14 cellular contexts compared by ENCODE assay signal in genomic region chr22:50171965-50172421, GRCh38. TPM values are rescaled to one million over a fixed set of nuclear protein-coding genes. Genes with fewer than 3 reads are reported as not detected.
A peak's percentile ranks its signal among the peaks of the same experiment; 100 is the strongest.
DNase-seq lines count a peak whose midpoint lies in the region; ATAC-seq lines count a peak whose summit lies in the region.
"Had no signal": no experiment of that assay in that cellular context is flagged by ENCODE, and none has a peak within 500 bp of the region (broad histone marks: within the 10 kb centered on the region; RNA-seq: fewer than 3 reads in every experiment).

No MANE protein-coding gene starts in this region.

- peak overlapping the region; percentile 20 for H3K4me3 Mint-ChIP-seq in stimulated activated naive CD8-positive, alpha-beta T cell treated with anti-CD3 and anti-CD28 coated beads, Interleukin-15, Interleukin-2, amounts not matched to agents 100 ng/mL and 50 ng/mL, for 24 hours
- peak overlapping the region; percentile 55 for H3K4me3 Mint-ChIP-seq in activated T-helper 2 cell treated with anti-CD3 and anti-CD28 coated beads, Interferon-gamma antibody, Interleukin-2, Interleukin-4, amounts not matched to agents 10 μg/mL and 5 μg/mL and 100 μg/mL, durations not matched to agents 14 hours and 24 hours and 36 hours (ENCODE audit: low read depth)
- H3K4me3 Mint-ChIP-seq in naive thymus-derived CD4-positive, alpha-beta T cell, result peak overlapping the region in 8 of 10 donors; percentile 17 to 83 (median 38)

- CTCF ChIA-PET in naive thymus-derived CD4-positive, alpha-beta T cell (lab: Charles Lee), result no interaction called here

- peaks cover 9% of the 10 kb centered on the region for H3K4me1 Mint-ChIP-seq in stimulated activated naive CD8-positive, alpha-beta T cell treated with anti-CD3 and anti-CD28 coated beads, Interleukin-15, Interleukin-2, amounts not matched to agents 100 ng/mL and 50 ng/mL, for 24 hours (ENCODE audit: low read depth)
- peaks cover 12% of the 10 kb centered on the region for H3K4me1 Mint-ChIP-seq in activated T-helper 2 cell treated with anti-CD3 and anti-CD28 coated beads, Interferon-gamma antibody, Interleukin-2, Interleukin-4, amounts not matched to agents 10 μg/mL and 5 μg/mL and 100 μg/mL, durations not matched to agents 14 hours and 24 hours and 36 hours (ENCODE audit: low read depth)
- peaks cover 0 to 6% (median 2%) of the 10 kb centered on the region in 7 donors for H3K4me1 Mint-ChIP-seq in naive thymus-derived CD4-positive, alpha-beta T cell

- no peaks in the 10 kb centered on the region for H3K36me3 ChIP-seq in naive thymus-derived CD4-positive, alpha-beta T cell (ENCODE audit: control insufficient read depth in 2 of 3, insufficient read depth in 3 of 3, low read length in 3 of 3)

- ATAC-seq in stimulated activated naive CD8-positive, alpha-beta T cell treated with anti-CD3 and anti-CD28 coated beads, Interleukin-15, Interleukin-2, amounts not matched to agents 100 U/mL and 50 U/mL, for 24 hours, result no peak
- no peak for ATAC-seq in naive thymus-derived CD4-positive, alpha-beta T cell
- ATAC-seq in HG03469 (IDR thresholded peaks at IDR 0.05; ENCODE audit: unreplicated experiment), result no peak
- ATAC-seq: Panc1 had no signal

- POLR2A ChIA-PET in naive thymus-derived CD4-positive, alpha-beta T cell (lab: Charles Lee), result no interaction called here

- no peak for DNase-seq in stimulated activated naive CD8-positive, alpha-beta T cell treated with anti-CD3 and anti-CD28 coated beads, Interleukin-15, Interleukin-2, amounts not matched to agents 100 U/mL and 50 U/mL, for 24 hours
- no peak for DNase-seq in activated T-helper 2 cell treated with anti-CD3 and anti-CD28 coated beads, Interferon-gamma antibody, Interleukin-2, Interleukin-4, amounts not matched to agents 10 μg/mL and 5 μg/mL and 100 μg/mL, durations not matched to agents 14 hours and 24 hours and 36 hours (ENCODE audit: low spot score)
- no peak for DNase-seq in naive thymus-derived CD4-positive, alpha-beta T cell
- DNase-seq in HPDE6-E6E7 (ENCODE audit: extremely low spot score) (no peak), NCI-H1092 treated with DMSO at 0.1 percent for 48 hours (lab: John Stamatoyannopoulos, UW) (no peak), cerebellar cortex (ENCODE audit: low spot score) (no peak)
- DNase-seq: activated gamma-delta T cell, foreskin fibroblast, NCI-H1694 treated with DMSO at 0.1 percent for 48 hours, NCI-H524 had no signal

- no peak overlapping the region for H3K27ac Mint-ChIP-seq in stimulated activated naive CD8-positive, alpha-beta T cell treated with anti-CD3 and anti-CD28 coated beads, Interleukin-15, Interleukin-2, amounts not matched to agents 100 ng/mL and 50 ng/mL, for 24 hours
- H3K27ac Mint-ChIP-seq in activated T-helper 2 cell treated with anti-CD3 and anti-CD28 coated beads, Interferon-gamma antibody, Interleukin-2, Interleukin-4, amounts not matched to agents 10 μg/mL and 5 μg/mL and 100 μg/mL, durations not matched to agents 14 hours and 24 hours and 36 hours, result no peak overlapping the region
- H3K27ac Mint-ChIP-seq in naive thymus-derived CD4-positive, alpha-beta T cell, result peak overlapping the region in 1 of 9 donors; percentile 38
- H3K27ac Mint-ChIP-seq: memory B cell had no signal

- no peaks in the 10 kb centered on the region for H3K4me1 ChIP-seq in naive thymus-derived CD4-positive, alpha-beta T cell (ENCODE audit: control insufficient read depth in 2 of 2, insufficient read depth in 2 of 2, low read length in 2 of 2)

- H3K27me3 ChIP-seq in naive thymus-derived CD4-positive, alpha-beta T cell (ENCODE audit: control insufficient read depth in 2 of 2, insufficient read depth in 2 of 2, low read length in 2 of 2), result peaks cover 0 to 4% of the 10 kb centered on the region in 2 donors

- peaks cover 29% of the 10 kb centered on the region for H3K27me3 Mint-ChIP-seq in stimulated activated naive CD8-positive, alpha-beta T cell treated with anti-CD3 and anti-CD28 coated beads, Interleukin-15, Interleukin-2, amounts not matched to agents 100 ng/mL and 50 ng/mL, for 24 hours
- H3K27me3 Mint-ChIP-seq in activated T-helper 2 cell treated with anti-CD3 and anti-CD28 coated beads, Interferon-gamma antibody, Interleukin-2, Interleukin-4, amounts not matched to agents 10 μg/mL and 5 μg/mL and 100 μg/mL, durations not matched to agents 14 hours and 24 hours and 36 hours (ENCODE audit: low read depth), result peaks cover 26% of the 10 kb centered on the region
- peaks cover 20 to 47% (median 32%) of the 10 kb centered on the region in 5 donors for H3K27me3 Mint-ChIP-seq in naive thymus-derived CD4-positive, alpha-beta T cell

- no peaks in the 10 kb centered on the region for H3K36me3 Mint-ChIP-seq in stimulated activated naive CD8-positive, alpha-beta T cell treated with anti-CD3 and anti-CD28 coated beads, Interleukin-15, Interleukin-2, amounts not matched to agents 100 ng/mL and 50 ng/mL, for 24 hours (ENCODE audit: low read depth)
- H3K36me3 Mint-ChIP-seq in activated T-helper 2 cell treated with anti-CD3 and anti-CD28 coated beads, Interferon-gamma antibody, Interleukin-2, Interleukin-4, amounts not matched to agents 10 μg/mL and 5 μg/mL and 100 μg/mL, durations not matched to agents 14 hours and 24 hours and 36 hours (ENCODE audit: low read depth), result no peaks in the 10 kb centered on the region
- no peaks in the 10 kb centered on the region for H3K36me3 Mint-ChIP-seq in naive thymus-derived CD4-positive, alpha-beta T cell
- H3K36me3 Mint-ChIP-seq: memory B cell had no signal

- no peak overlapping the region for H3K27ac ChIP-seq in naive thymus-derived CD4-positive, alpha-beta T cell (ENCODE audit: low read depth, low read length)

- intact Hi-C loops in activated T-helper 2 cell treated with anti-CD3 and anti-CD28 coated beads, Interferon-gamma antibody, Interleukin-2, Interleukin-4, amounts not matched to agents 10 μg/mL and 5 μg/mL and 100 μg/mL, durations not matched to agents 14 hours and 24 hours and 36 hours (cut with micrococcal nuclease), result no loop called here
- intact Hi-C loops in naive thymus-derived CD4-positive, alpha-beta T cell (cut with micrococcal nuclease), result loop anchor here (2.0 to 10.0 kb wide), 2 partner anchors 19 to 177 kb away; no protein-coding TSS in a partner anchor

- H3K9me3 Mint-ChIP-seq in stimulated activated naive CD8-positive, alpha-beta T cell treated with anti-CD3 and anti-CD28 coated beads, Interleukin-15, Interleukin-2, amounts not matched to agents 100 ng/mL and 50 ng/mL, for 24 hours, result no peaks in the 10 kb centered on the region
- H3K9me3 Mint-ChIP-seq in activated T-helper 2 cell treated with anti-CD3 and anti-CD28 coated beads, Interferon-gamma antibody, Interleukin-2, Interleukin-4, amounts not matched to agents 10 μg/mL and 5 μg/mL and 100 μg/mL, durations not matched to agents 14 hours and 24 hours and 36 hours, result no peaks in the 10 kb centered on the region
- no peaks in the 10 kb centered on the region for H3K9me3 Mint-ChIP-seq in naive thymus-derived CD4-positive, alpha-beta T cell
- H3K9me3 Mint-ChIP-seq: memory B cell had no signal

- no peaks in the 10 kb centered on the region for H3K9me3 ChIP-seq in naive thymus-derived CD4-positive, alpha-beta T cell (ENCODE audit: control insufficient read depth in 2 of 3, low read length in 3 of 3)

- no peak overlapping the region for H3K4me3 ChIP-seq in naive thymus-derived CD4-positive, alpha-beta T cell (ENCODE audit: low read length)

RNA-seq across cellular contexts. Expression of gene PANX2, which starts 1.5 kb away (rescaled TPM):
- total RNA-seq in activated T-helper 2 cell treated with anti-CD3 and anti-CD28 coated beads, Interferon-gamma antibody, Interleukin-2, Interleukin-4, amounts not matched to agents 10 μg/mL and 5 μg/mL and 100 μg/mL, durations not matched to agents 14 hours and 24 hours and 36 hours, result 2.4 and 2.8 TPM in 2 replicates
- 1 to 10 TPM in 1 of 5 experiments, under 1 TPM in 2, not detected in 2; 0.27 to 2.0 (median 0.66) TPM for total RNA-seq in naive thymus-derived CD4-positive, alpha-beta T cell
- not detected for polyA plus RNA-seq in naive thymus-derived CD4-positive, alpha-beta T cell

RNA-seq across cellular contexts. Expression of gene TRABD, which starts 13.7 kb away (rescaled TPM):
- total RNA-seq in activated T-helper 2 cell treated with anti-CD3 and anti-CD28 coated beads, Interferon-gamma antibody, Interleukin-2, Interleukin-4, amounts not matched to agents 10 μg/mL and 5 μg/mL and 100 μg/mL, durations not matched to agents 14 hours and 24 hours and 36 hours, result 104 and 109 TPM in 2 replicates
- total RNA-seq in naive thymus-derived CD4-positive, alpha-beta T cell, result 100 to 1,000 TPM; 106 to 157 (median 124) TPM
- 10 to 100 TPM; 29.4 to 50.0 TPM for polyA plus RNA-seq in naive thymus-derived CD4-positive, alpha-beta T cell

RNA-seq across cellular contexts. Expression of gene SELENOO, which starts 28.8 kb away (rescaled TPM):
- total RNA-seq in activated T-helper 2 cell treated with anti-CD3 and anti-CD28 coated beads, Interferon-gamma antibody, Interleukin-2, Interleukin-4, amounts not matched to agents 10 μg/mL and 5 μg/mL and 100 μg/mL, durations not matched to agents 14 hours and 24 hours and 36 hours, result 26.3 and 26.4 TPM in 2 replicates
- total RNA-seq in naive thymus-derived CD4-positive, alpha-beta T cell, result 10 to 100 TPM; 26.7 to 36.6 (median 32.4) TPM
- polyA plus RNA-seq in naive thymus-derived CD4-positive, alpha-beta T cell, result 1 to 10 TPM; 3.4 to 5.9 TPM
